ENCODE assay signal across 22 cellular contexts in genomic region chr2:25076749-25077148, GRCh38. TPM values are rescaled to one million over a fixed set of nuclear protein-coding genes. Genes with fewer than 3 reads are reported as not detected.
DNase-seq lines count a peak whose midpoint lies in the region; ATAC-seq and TF ChIP-seq lines count a peak whose summit lies in the region.
"Had no signal": no experiment of that assay in that cellular context is flagged by ENCODE, and none has a peak within 500 bp of the region (broad histone marks: within the 10 kb centered on the region; RNA-seq: fewer than 3 reads in every experiment).

No MANE protein-coding gene starts in this region.

- no peak overlapping the region for H3K4me3 Mint-ChIP-seq in T-helper 17 cell
- H3K4me3 Mint-ChIP-seq: activated CD8-positive, alpha-beta T cell treated with anti-CD3 and anti-CD28 coated beads, Interleukin-2, amount 10 ng/mL, durations not matched to agents 7 days and 5 days; activated naive CD8-positive, alpha-beta T cell treated with anti-CD3 and anti-CD28 coated beads for 36 hours; activated T-cell treated with anti-CD3 and anti-CD28 coated beads, Interleukin-2, amount 50 U/mL, for 72 hours; CD4-positive, alpha-beta memory T cell; memory B cell; nephron had no signal

- no peaks in the 10 kb centered on the region for H3K36me3 ChIP-seq in HEK293 (ENCODE audit: control insufficient read depth in 2 of 2, insufficient read depth in 1 of 2, low read length in 2 of 2)
- H3K36me3 ChIP-seq: Peyer's patch, upper lobe of right lung had no signal

- CTCF ChIA-PET in HEK293 (lab: Yijun Ruan, JAX) = interaction anchor here (0.7 to 1.1 kb wide), 4 partner anchors 11 to 101 kb away, joined by 3 to 5 read pairs (median 3); no protein-coding TSS in a partner anchor

- H3K27ac ChIP-seq in HEK293 (ENCODE audit: extremely low read depth, low read depth, low read length) (no peak overlapping the region), coronary artery (no peak overlapping the region)
- H3K27ac ChIP-seq: Peyer's patch, psoas muscle, upper lobe of right lung had no signal

- POLR2A ChIA-PET in HEK293 (lab: Yijun Ruan, JAX) = interaction anchor here (0.7 kb wide), 1 partner anchor 35 kb away, joined by 3 read pairs; the partner anchor contains the start of gene EFR3B

- peaks cover 4% of the 10 kb centered on the region for H3K36me3 Mint-ChIP-seq in T-helper 17 cell (ENCODE audit: low read depth)
- H3K36me3 Mint-ChIP-seq: activated naive CD8-positive, alpha-beta T cell treated with anti-CD3 and anti-CD28 coated beads for 36 hours; CD4-positive, alpha-beta memory T cell; memory B cell had no signal

- H3K27ac Mint-ChIP-seq in T-helper 17 cell = peak overlapping the region; percentile 24
- H3K27ac Mint-ChIP-seq: activated CD8-positive, alpha-beta T cell treated with anti-CD3 and anti-CD28 coated beads, Interleukin-2, amount 10 ng/mL, durations not matched to agents 7 days and 5 days; activated naive CD8-positive, alpha-beta T cell treated with anti-CD3 and anti-CD28 coated beads for 36 hours; activated T-cell treated with anti-CD3 and anti-CD28 coated beads, Interleukin-2, amount 50 U/mL, for 72 hours; memory B cell; nephron had no signal

- H3K9me3 ChIP-seq in HEK293 (ENCODE audit: control insufficient read depth, insufficient read depth, low read depth, low read length) = no peaks in the 10 kb centered on the region
- no peaks in the 10 kb centered on the region for H3K9me3 ChIP-seq in T-helper 17 cell (ENCODE audit: control insufficient read depth, low read length, poor library complexity, severe bottlenecking)
- H3K9me3 ChIP-seq: Peyer's patch, psoas muscle, upper lobe of right lung had no signal

- TF ChIP-seq CTCF in HEK293 (tag by site-specific recombination; IDR thresholded peaks at IDR 0.05) = no peak
- no peak for TF ChIP-seq CTCF in coronary artery (IDR thresholded peaks at IDR 0.05)

- DNase-seq in NCI-H1417 (lab: John Stamatoyannopoulos, UW) (peak; percentile 27 to 73 (median 44)), NCI-H1417 treated with DMSO at 0.1 percent for 48 hours (lab: John Stamatoyannopoulos, UW) (no peak), T-helper 17 cell (no peak), retina (peak; percentile 49), hypothalamus (lab: John Stamatoyannopoulos, UW) (no peak), coronary artery (ENCODE audit: low spot score) (no peak)
- DNase-seq: activated CD8-positive, alpha-beta T cell treated with anti-CD3 and anti-CD28 coated beads, Interleukin-2, amount 10 ng/mL, durations not matched to agents 7 days and 5 days; activated naive CD8-positive, alpha-beta T cell treated with anti-CD3 and anti-CD28 coated beads for 36 hours; activated T-cell treated with anti-CD3 and anti-CD28 coated beads, Interleukin-2, amount 50 U/mL, for 72 hours; CD4-positive, alpha-beta memory T cell; NCI-H2029 treated with DMSO at 0.1 percent for 48 hours; NCI-H774; Peyer's patch; psoas muscle; stimulated activated naive CD8-positive, alpha-beta T cell treated with anti-CD3 and anti-CD28 coated beads, Interleukin-15, Interleukin-2, amounts not matched to agents 100 U/mL and 50 U/mL, for 24 hours; SW 1271; upper lobe of right lung had no signal

- no peak overlapping the region for H3K4me3 ChIP-seq in HEK293 (ENCODE audit: low read depth, low read length)
- no peak overlapping the region for H3K4me3 ChIP-seq in coronary artery
- H3K4me3 ChIP-seq: Peyer's patch, psoas muscle, upper lobe of right lung had no signal

- H3K4me1 ChIP-seq in HEK293 (ENCODE audit: control insufficient read depth, insufficient read depth, low read length) = peaks cover 21% of the 10 kb centered on the region
- H3K4me1 ChIP-seq: upper lobe of right lung had no signal

- peaks cover 64% of the 10 kb centered on the region for H3K27me3 Mint-ChIP-seq in T-helper 17 cell

- ATAC-seq in T-helper 17 cell = no peak
- no peak for ATAC-seq in GM18867 (IDR thresholded peaks at IDR 0.05; ENCODE audit: unreplicated experiment)
- ATAC-seq: activated CD8-positive, alpha-beta T cell treated with anti-CD3 and anti-CD28 coated beads, Interleukin-2, amount 10 ng/mL, durations not matched to agents 7 days and 5 days; activated T-cell treated with anti-CD3 and anti-CD28 coated beads, Interleukin-2, amount 50 U/mL, for 72 hours; esophagus mucosa; psoas muscle; stimulated activated naive CD8-positive, alpha-beta T cell treated with anti-CD3 and anti-CD28 coated beads, Interleukin-15, Interleukin-2, amounts not matched to agents 100 U/mL and 50 U/mL, for 24 hours; upper lobe of right lung had no signal

- H3K4me1 Mint-ChIP-seq in T-helper 17 cell = peaks cover 5% of the 10 kb centered on the region
- H3K4me1 Mint-ChIP-seq: activated naive CD8-positive, alpha-beta T cell treated with anti-CD3 and anti-CD28 coated beads for 36 hours; CD4-positive, alpha-beta memory T cell had no signal

TF ChIP-seq in HEK293, 187 proteins besides CTCF, POLR2A, EP300 and RAD21:
- TF ChIP-seq KLF8 (tag by site-specific recombination; IDR thresholded peaks at IDR 0.05) = no peak
- 0 out of 2 replicates have a peak, but pooled peaks have one; percentile 18 for TF ChIP-seq ZBTB20 (tag by site-specific recombination; IDR thresholded peaks at IDR 0.05)
- TF ChIP-seq ZNF341 (tag by site-specific recombination; IDR thresholded peaks at IDR 0.05; ENCODE audit: low read depth) = peak; percentile 62
- no peak for TF ChIP-seq ZXDB (tag by site-specific recombination; IDR thresholded peaks at IDR 0.05)
- TF ChIP-seq WT1 (tag by site-specific recombination; IDR thresholded peaks at IDR 0.05) = 0 out of 2 replicates have a peak, but pooled peaks have one; percentile 46
- TF ChIP-seq SP7 (tag by site-specific recombination; IDR thresholded peaks at IDR 0.05) = peak; percentile 57
- TF ChIP-seq OSR2 (tag by site-specific recombination; IDR thresholded peaks at IDR 0.05) = peak; percentile 91
- TF ChIP-seq SCRT1 (tag by site-specific recombination; IDR thresholded peaks at IDR 0.05; ENCODE audit: borderline replicate concordance) = no peak
- TF ChIP-seq TRIM28 (IDR thresholded peaks at IDR 0.05; ENCODE audit: borderline replicate concordance, low read length) = 0 out of 2 replicates have a peak, but pooled peaks have one; percentile 44
- peak; percentile 90 for TF ChIP-seq PRDM10 (tag by site-specific recombination; IDR thresholded peaks at IDR 0.05)
- TF ChIP-seq TCF7L2 (IDR thresholded peaks at IDR 0.05; ENCODE audit: borderline replicate concordance, low read depth, low read length) = peak; percentile 55; the same call in 1 of the 2 replicates

RNA-seq across cellular contexts. Expression of gene EFR3B, which starts 34.9 kb away (rescaled TPM):
- total RNA-seq in T-helper 17 cell = not detected

Comparison
In these comparisons a context has a peak if more than half of its experiments do, and no peak if none do; other contexts are left out.
1. DNase-seq: peak in NCI-H1417 (3 of 3) and retina (single experiment); none in NCI-H1417 treated with DMSO at 0.1 percent for 48 hours (single experiment), T-helper 17 cell (0 of 3), hypothalamus (0 of 51) and coronary artery (single experiment).